17 cellular contexts compared by ENCODE assay signal in genomic region chr14:100122481-100123215, GRCh38. TPM values are rescaled to one million over a fixed set of nuclear protein-coding genes. Genes with fewer than 3 reads are reported as not detected.
DNase-seq lines count a peak whose midpoint lies in the region; ATAC-seq, FAIRE-seq and TF ChIP-seq lines count a peak whose summit lies in the region.
"Had no signal": no experiment of that assay in that cellular context is flagged by ENCODE, and none has a peak within 500 bp of the region (broad histone marks: within the 10 kb centered on the region; RNA-seq: fewer than 3 reads in every experiment).

No MANE protein-coding gene starts in this region.

- no peak overlapping the region for H4K5ac ChIP-seq in mesendoderm (ENCODE audit: low read length)

- 93% methylated on average over 6 of the region's 8 CpGs for WGBS in HepG2 (ENCODE audit: low lambda C conversion rate)
- 100% methylated on average over 1 of the region's 8 CpGs for WGBS in right lobe of liver (ENCODE audit: insufficient coverage, low coverage, low lambda C conversion rate, missing lambda C conversion rate)
- no CpG with 5 or more reads among the region's 8 CpGs for WGBS in mesendoderm (ENCODE audit: extremely low coverage, insufficient coverage, low lambda C conversion rate)

- CTCF ChIA-PET in HepG2 (lab: Yijun Ruan, JAX; ENCODE audit: low intra/inter-chr PET ratio, low total read pairs), result no interaction called here

- no peak overlapping the region for H3K18ac ChIP-seq in mesendoderm (ENCODE audit: low read length)

- no TSS peak for BruUV-seq in HepG2 (replicated peaks; lab: Mats Ljungman, UMichigan)

- H3K27me3 ChIP-seq in HepG2 (ENCODE audit: control insufficient read depth in 1 of 2, insufficient read depth in 2 of 2, low read length in 2 of 2) (no peaks in the 10 kb centered on the region), right lobe of liver (no peaks in the 10 kb centered on the region), OCI-LY3 (ENCODE audit: low read depth, low read length) (no peaks in the 10 kb centered on the region), mesendoderm (ENCODE audit: insufficient read depth, low read length, poor library complexity) (no peaks in the 10 kb centered on the region)

- H3K4me1 ChIP-seq in HepG2 (ENCODE audit: insufficient read depth, low read length) (no peaks in the 10 kb centered on the region), right lobe of liver (no peaks in the 10 kb centered on the region), OCI-LY3 (ENCODE audit: low read length) (peaks cover 10% of the 10 kb centered on the region), mesendoderm (ENCODE audit: control insufficient read depth, low read depth, low read length) (no peaks in the 10 kb centered on the region)

- no peaks in the 10 kb centered on the region for H3K79me1 ChIP-seq in mesendoderm (ENCODE audit: low read length)

- no peak overlapping the region for H2BK5ac ChIP-seq in mesendoderm (ENCODE audit: low read length)

- no peak for FAIRE-seq in HepG2 (lab: Jason Lieb, UNC)
- FAIRE-seq: bronchial epithelial cell, endometrium had no signal

- no peak overlapping the region for H3K23ac ChIP-seq in mesendoderm (ENCODE audit: low read length)

- in situ Hi-C loops in HepG2 (cut with HindIII; ENCODE audit: extremely low pct_ligation_motif_present, low pct_unique_long_range_greater_than_20kb), result no loop called here

- H3K56ac ChIP-seq in mesendoderm (ENCODE audit: low read length), result no peak overlapping the region

- no peak overlapping the region for H4K8ac ChIP-seq in mesendoderm (ENCODE audit: low read depth, low read length)

- H3K4ac ChIP-seq in mesendoderm (ENCODE audit: low read depth, low read length), result no peak overlapping the region

- no peak overlapping the region for H2BK15ac ChIP-seq in mesendoderm (replicated peaks; ENCODE audit: low read depth)

- no peak for DNase-seq in HepG2 (ENCODE audit: low spot score)
- no peak for DNase-seq in right lobe of liver
- peak; percentile 11 for DNase-seq in choroid plexus epithelial cell (ENCODE audit: low read depth)
- DNase-seq in occipital lobe (lab: John Stamatoyannopoulos, UW), result no peak
- DNase-seq in mesendoderm, result no peak
- DNase-seq in left lobe of liver (ENCODE audit: low spot score), result no peak
- DNase-seq: EL; NCI-H146; NCI-H82; SHP77 treated with DMSO at 0.1 percent for 48 hours; stimulated activated naive CD8-positive, alpha-beta T cell treated with anti-CD3 and anti-CD28 coated beads, Interleukin-15, amount 100 ng/mL, for 72 hours had no signal

- H3K9ac ChIP-seq in HepG2 (ENCODE audit: insufficient read depth, low read depth, low read length), result no peak overlapping the region
- no peak overlapping the region for H3K9ac ChIP-seq in OCI-LY3 (ENCODE audit: low read length)
- H3K9ac ChIP-seq in mesendoderm (ENCODE audit: low read length), result no peak overlapping the region

- H3K79me2 ChIP-seq in HepG2 (ENCODE audit: insufficient read depth, low read length) (no peaks in the 10 kb centered on the region), OCI-LY3 (ENCODE audit: low read length) (no peaks in the 10 kb centered on the region), mesendoderm (ENCODE audit: control insufficient read depth, insufficient read depth, low read length) (no peaks in the 10 kb centered on the region)

- H2AK5ac ChIP-seq in mesendoderm (ENCODE audit: low read length), result no peak overlapping the region

- H3K27ac ChIP-seq in HepG2 (ENCODE audit: extremely low read length, insufficient read depth, low read length) (no peak overlapping the region), right lobe of liver (no peak overlapping the region), OCI-LY3 (ENCODE audit: low read length) (no peak overlapping the region), mesendoderm (ENCODE audit: low read depth, low read length) (no peak overlapping the region)

- TF ChIP-seq CTCF in HepG2 (CRISPR knock-in tag; IDR thresholded peaks at IDR 0.05) (peak; percentile 55), right lobe of liver (IDR thresholded peaks at IDR 0.05) (no peak), OCI-LY3 (IDR thresholded peaks at IDR 0.05; ENCODE audit: low read depth, low read length) (peak; percentile 52), choroid plexus epithelial cell (conservative IDR thresholded peaks at IDR 0.05; ENCODE audit: low read depth, low read length) (no peak)

- H3K36me3 ChIP-seq in HepG2 (replicated peaks in 1 of 2; ENCODE audit: control insufficient read depth in 1 of 2, insufficient read depth in 2 of 2, low read length in 2 of 2) (peaks cover 5 to 8% of the 10 kb centered on the region in 2 experiments; a peak in 4 of 5 replicates), right lobe of liver (peaks cover 0 to 8% (median 3%) of the 10 kb centered on the region in 4 donors), OCI-LY3 (replicated peaks; ENCODE audit: low read depth, low read length) (no peaks in the 10 kb centered on the region), mesendoderm (ENCODE audit: control insufficient read depth, insufficient read depth, low read length) (no peaks in the 10 kb centered on the region)

- POLR2A ChIA-PET in HepG2 (lab: Yijun Ruan, JAX), result no interaction called here

- H3K4me2 ChIP-seq in HepG2 (ENCODE audit: low read depth, low read length), result no peak overlapping the region
- H3K4me2 ChIP-seq in OCI-LY3 (ENCODE audit: low read length), result no peak overlapping the region
- H3K4me2 ChIP-seq in mesendoderm (ENCODE audit: low read length), result no peak overlapping the region

- H2BK120ac ChIP-seq in mesendoderm (ENCODE audit: low read depth, low read length), result no peak overlapping the region

- no peak for TF ChIP-seq EP300 in HepG2 (IDR thresholded peaks at IDR 0.05; ENCODE audit: low read depth in 2 of 2, low read length in 2 of 2)
- TF ChIP-seq EP300 in HepG2 (CRISPR knock-in tag; IDR thresholded peaks at IDR 0.05; ENCODE audit: borderline replicate concordance), result no peak

- no peaks in the 10 kb centered on the region for H3K9me3 ChIP-seq in HepG2 (ENCODE audit: low read length)
- no peaks in the 10 kb centered on the region for H3K9me3 ChIP-seq in right lobe of liver
- H3K9me3 ChIP-seq in OCI-LY3 (ENCODE audit: insufficient read depth, low read length), result no peaks in the 10 kb centered on the region

- intact Hi-C loops in HepG2 (cut with micrococcal nuclease; ENCODE audit: unreplicated experiment) (no loop called here), right lobe of liver (cut with DNase I) (no loop called here)

- no peak overlapping the region for H2AFZ ChIP-seq in HepG2 (ENCODE audit: low read length)
- no peak overlapping the region for H2AFZ ChIP-seq in OCI-LY3 (ENCODE audit: low read depth, low read length)

- TF ChIP-seq POLR2A in HepG2 (IDR thresholded peaks at IDR 0.05; ENCODE audit: insufficient read depth in 1 of 2, low read depth in 2 of 2, low read length in 2 of 2) (no peak), right lobe of liver (IDR thresholded peaks at IDR 0.05) (no peak)

- H4K20me1 ChIP-seq in HepG2 (ENCODE audit: insufficient read depth, low read length) (no peaks in the 10 kb centered on the region), OCI-LY3 (ENCODE audit: insufficient read depth, low read length) (no peaks in the 10 kb centered on the region)

- ATAC-seq in HepG2, result peak; percentile 53
- no peak for ATAC-seq in right lobe of liver
- no peak for ATAC-seq in left lobe of liver
- ATAC-seq: activated CD4-positive, CD25-positive, alpha-beta regulatory T cell treated with anti-CD3 and anti-CD28 coated beads, Interleukin-2, amount 50 U/mL, for 24 hours; sciatic nerve; stimulated activated naive CD8-positive, alpha-beta T cell treated with anti-CD3 and anti-CD28 coated beads, Interleukin-15, amount 100 ng/mL, for 72 hours had no signal

- H3K4me3 ChIP-seq in HepG2 (replicated peaks in 1 of 3; ENCODE audit: insufficient read depth in 1 of 3, low read depth in 2 of 3, low read length in 3 of 3) (no peak overlapping the region), right lobe of liver (no peak overlapping the region), OCI-LY3 (ENCODE audit: low read length) (no peak overlapping the region), choroid plexus epithelial cell (ENCODE audit: low read depth, low read length) (no peak overlapping the region), mesendoderm (ENCODE audit: low read length) (no peak overlapping the region)

- TF ChIP-seq RAD21 in HepG2 (CRISPR knock-in tag; IDR thresholded peaks at IDR 0.05), result no peak

RNA-seq across cellular contexts. Expression of gene DEGS2, which starts 36.8 kb away (rescaled TPM):
- 0.09 TPM in 1 of 2 replicates, not detected in the other for total RNA-seq in HepG2 (2016; rRNA removed; fragmentation: Illumina TruSeq; extraction: Trizol)
- 0.18 and 0.30 TPM in 2 replicates for total RNA-seq in HepG2 (2016; cell fraction: cytosol; rRNA removed; fragmentation: Illumina TruSeq; extraction: Trizol; ENCODE audit: low read depth)
- 0.04 TPM in 2 replicates for total RNA-seq in HepG2 (2016; cell fraction: insoluble cytoplasmic fraction; rRNA removed; fragmentation: Illumina TruSeq; extraction: Trizol)
- 0.07 and 0.19 TPM in 2 replicates for total RNA-seq in HepG2 (2016; cell fraction: membrane; rRNA removed; fragmentation: Illumina TruSeq; extraction: Trizol)
- total RNA-seq in HepG2 (2016; cell fraction: nucleus; rRNA removed; fragmentation: Illumina TruSeq; extraction: Trizol), result 0.12 and 0.28 TPM in 2 replicates
- 0.09 and 0.14 TPM in 2 replicates for polyA plus RNA-seq in HepG2 (2011; rRNA removed)
- 0.15 and 0.30 TPM in 2 replicates for polyA plus RNA-seq in HepG2 (2011; cell fraction: cytosol; rRNA removed)
- polyA plus RNA-seq in HepG2 (2011; cell fraction: nucleus; rRNA removed), result 1.6 and 2.0 TPM in 2 replicates
- 0.25 and 0.91 TPM in 2 replicates for polyA plus RNA-seq in HepG2 (2012)
- not detected in 2 replicates for polyA plus RNA-seq in HepG2 (2016; cell fraction: cytosol; fragmentation: Illumina TruSeq; extraction: Trizol; ENCODE audit: low read depth)
- polyA plus RNA-seq in HepG2 (2016; cell fraction: insoluble cytoplasmic fraction; fragmentation: Illumina TruSeq; extraction: Trizol; ENCODE audit: low read depth), result 0.07 TPM in 1 of 2 replicates, not detected in the other
- not detected in 2 replicates for polyA plus RNA-seq in HepG2 (2016; cell fraction: membrane; fragmentation: Illumina TruSeq; extraction: Trizol; ENCODE audit: low read depth)
- polyA plus RNA-seq in HepG2 (2016; cell fraction: nucleus; fragmentation: Illumina TruSeq; extraction: Trizol; ENCODE audit: insufficient read depth, low read depth), result 0.22 TPM in 1 of 2 replicates, not detected in the other
- polyA minus RNA-seq in HepG2 (2011; rRNA and poly(A)+ RNA removed; ENCODE audit: low replicate concordance), result 0.30 and 1.6 TPM in 2 replicates
- polyA minus RNA-seq in HepG2 (2011; cell fraction: cytosol; rRNA and poly(A)+ RNA removed), result 0.26 and 0.30 TPM in 2 replicates
- polyA minus RNA-seq in HepG2 (2011; cell fraction: nucleus; rRNA and poly(A)+ RNA removed), result 0.37 and 0.90 TPM in 2 replicates
- under 1 TPM; 0.09 to 0.55 (median 0.22) TPM for total RNA-seq in right lobe of liver
- total RNA-seq in occipital lobe, result 1.4 TPM
- 0.03 TPM for polyA plus RNA-seq in mesendoderm (2013, experiment 1 of 2)
- polyA plus RNA-seq in mesendoderm (2013, experiment 2 of 2), result 0.03 TPM
- total RNA-seq in left lobe of liver, result 0.93 TPM
- total RNA-seq: neural crest cell had no signal

RNA-seq across cellular contexts. Expression of gene EVL, which starts 57.4 kb away (rescaled TPM):
- total RNA-seq in HepG2 (2016; rRNA removed; fragmentation: Illumina TruSeq; extraction: Trizol) (10.5 and 15.1 TPM in 2 replicates), right lobe of liver (100 to 1,000 TPM in 2 of 6 experiments, 10 to 100 TPM in 4; 23.6 to 162 (median 68.4) TPM), occipital lobe (76.1 TPM), left lobe of liver (76.2 TPM)
- total RNA-seq in HepG2 (2016; cell fraction: cytosol; rRNA removed; fragmentation: Illumina TruSeq; extraction: Trizol; ENCODE audit: low read depth), result 23.1 and 32.6 TPM in 2 replicates
- 10.2 and 17.0 TPM in 2 replicates for total RNA-seq in HepG2 (2016; cell fraction: insoluble cytoplasmic fraction; rRNA removed; fragmentation: Illumina TruSeq; extraction: Trizol)
- total RNA-seq in HepG2 (2016; cell fraction: membrane; rRNA removed; fragmentation: Illumina TruSeq; extraction: Trizol), result 35.4 and 40.2 TPM in 2 replicates
- 23.3 and 27.6 TPM in 2 replicates for total RNA-seq in HepG2 (2016; cell fraction: nucleus; rRNA removed; fragmentation: Illumina TruSeq; extraction: Trizol)
- polyA plus RNA-seq in HepG2 (2011; rRNA removed), result 28.7 and 31.2 TPM in 2 replicates
- polyA plus RNA-seq in HepG2 (2011; cell fraction: cytosol; rRNA removed), result 12.0 and 12.7 TPM in 2 replicates
- polyA plus RNA-seq in HepG2 (2011; cell fraction: nucleus; rRNA removed), result 124 and 138 TPM in 2 replicates
- 29.8 and 33.6 TPM in 2 replicates for polyA plus RNA-seq in HepG2 (2012)
- 101 and 109 TPM in 2 replicates for polyA plus RNA-seq in HepG2 (2016; cell fraction: cytosol; fragmentation: Illumina TruSeq; extraction: Trizol; ENCODE audit: low read depth)
- 23.4 and 35.8 TPM in 2 replicates for polyA plus RNA-seq in HepG2 (2016; cell fraction: insoluble cytoplasmic fraction; fragmentation: Illumina TruSeq; extraction: Trizol; ENCODE audit: low read depth)
- 114 and 115 TPM in 2 replicates for polyA plus RNA-seq in HepG2 (2016; cell fraction: membrane; fragmentation: Illumina TruSeq; extraction: Trizol; ENCODE audit: low read depth)
- polyA plus RNA-seq in HepG2 (2016; cell fraction: nucleus; fragmentation: Illumina TruSeq; extraction: Trizol; ENCODE audit: insufficient read depth, low read depth), result 87.0 and 99.6 TPM in 2 replicates
- polyA minus RNA-seq in HepG2 (2011; rRNA and poly(A)+ RNA removed; ENCODE audit: low replicate concordance), result 11.3 and 23.0 TPM in 2 replicates
- 13.0 and 14.0 TPM in 2 replicates for polyA minus RNA-seq in HepG2 (2011; cell fraction: cytosol; rRNA and poly(A)+ RNA removed)
- 31.1 and 31.2 TPM in 2 replicates for polyA minus RNA-seq in HepG2 (2011; cell fraction: nucleus; rRNA and poly(A)+ RNA removed)
- polyA plus RNA-seq in mesendoderm (2013, experiment 1 of 2), result 25.6 TPM
- polyA plus RNA-seq in mesendoderm (2013, experiment 2 of 2), result 26.2 TPM

Comparison
In these comparisons a context has a peak if more than half of its experiments do, and no peak if none do; other contexts are left out.
1. CTCF ChIP-seq: peak in HepG2 (single experiment) and OCI-LY3 (single experiment); none in right lobe of liver (0 of 4) and choroid plexus epithelial cell (single experiment).